ENCODE assay signal across 22 cellular contexts in the genomic region with DNA sequence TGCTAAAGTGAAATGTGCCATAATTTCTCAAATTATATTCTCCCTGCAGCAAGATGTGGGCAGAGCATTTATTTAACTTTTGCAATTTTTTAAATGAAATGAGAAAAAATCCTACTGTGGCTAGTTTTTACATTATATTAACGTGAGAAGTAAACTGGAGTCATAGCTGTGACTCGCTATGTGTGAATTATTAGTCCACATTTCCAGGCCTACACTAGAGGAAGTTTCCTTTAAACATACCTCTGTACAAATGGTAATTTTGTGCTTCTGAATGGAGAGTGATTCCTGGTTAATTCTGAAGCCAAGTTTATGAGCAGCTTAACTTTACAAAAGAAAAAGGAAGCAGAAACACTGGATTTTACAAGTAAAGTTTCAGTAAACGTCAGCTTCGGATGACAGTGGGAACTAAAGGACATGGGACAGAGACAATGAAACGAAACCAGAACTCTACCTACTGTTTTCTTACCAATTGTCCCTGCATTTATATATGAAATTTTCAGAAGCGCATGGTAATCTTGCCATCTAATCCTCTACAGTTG.
DNase-seq lines count a peak whose midpoint lies in the region; ATAC-seq and TF ChIP-seq lines count a peak whose summit lies in the region.
"Had no signal": no experiment of that assay in that cellular context is flagged by ENCODE, and none has a peak within 500 bp of the region (broad histone marks: within the 10 kb centered on the region; RNA-seq: fewer than 3 reads in every experiment).

No MANE protein-coding gene starts in this region.

- H3K4me3 ChIP-seq in fibroblast of villous mesenchyme (ENCODE audit: low read depth, low read length): peak overlapping the region; percentile 36
- H3K4me3 ChIP-seq: body of pancreas, prostate gland, skin epidermis had no signal

- H3K36me3 Mint-ChIP-seq in activated T-cell treated with anti-CD3 and anti-CD28 coated beads, Interleukin-2, amount 50 U/mL, for 72 hours (ENCODE audit: insufficient read depth in 2 of 2): no peaks in the 10 kb centered on the region
- H3K36me3 Mint-ChIP-seq in activated T-helper 1 cell treated with anti-CD3 and anti-CD28 coated beads, Interleukin-12 subunit alpha, Interleukin-12 subunit beta, Interleukin-2, Interleukin-4 antibody, amounts not matched to agents 30 ng/mL and 10 ng/mL and 1 ng/mL, durations not matched to agents 14 hours and 24 hours and 36 hours (ENCODE audit: low read depth): no peaks in the 10 kb centered on the region

- TF ChIP-seq CTCF in fibroblast of villous mesenchyme (IDR thresholded peaks at IDR 0.05; ENCODE audit: insufficient read depth, low read depth, low read length): no peak

- no peak for ATAC-seq in activated T-cell treated with anti-CD3 and anti-CD28 coated beads, Interleukin-2, amount 50 U/mL, for 72 hours (replicated peaks in 1 of 2)
- peak; percentile 41; the same call in 2 of the 3 replicates for ATAC-seq in SK-N-SH treated with all-trans-retinoic acid at 6 μM for 48 hours
- no peak for ATAC-seq in GM21367 (IDR thresholded peaks at IDR 0.05; ENCODE audit: unreplicated experiment)
- ATAC-seq: activated naive CD8-positive, alpha-beta T cell treated with anti-CD3 and anti-CD28 coated beads, Interleukin-2, amount 50 U/mL, for 24 hours; body of pancreas had no signal

- H3K4me3 Mint-ChIP-seq in activated T-cell treated with anti-CD3 and anti-CD28 coated beads, Interleukin-2, amount 50 U/mL, for 72 hours: peak overlapping the region; percentile 65 to 68
- H3K4me3 Mint-ChIP-seq in activated T-helper 1 cell treated with anti-CD3 and anti-CD28 coated beads, Interleukin-12 subunit alpha, Interleukin-12 subunit beta, Interleukin-2, Interleukin-4 antibody, amounts not matched to agents 30 ng/mL and 10 ng/mL and 1 ng/mL, durations not matched to agents 14 hours and 24 hours and 36 hours: no peak overlapping the region

- DNase-seq in activated T-cell treated with anti-CD3 and anti-CD28 coated beads, Interleukin-2, amount 50 U/mL, for 72 hours: no peak
- no peak for DNase-seq in activated T-cell treated with anti-CD3 and anti-CD28 coated beads, Interleukin-2, amount 50 U/mL, for 1 hour
- DNase-seq in fibroblast of villous mesenchyme (ENCODE audit: low read depth) (no peak), NCI-H1694 (lab: John Stamatoyannopoulos, UW) (no peak)
- no peak for DNase-seq in stimulated activated CD4-positive, alpha-beta T cell treated with anti-CD3 and anti-CD28 coated beads, Interleukin-2, amount 100 ng/mL, for 48 hours
- no peak for DNase-seq in activated T-helper 1 cell treated with anti-CD3 and anti-CD28 coated beads, Interleukin-12 subunit alpha, Interleukin-12 subunit beta, Interleukin-2, Interleukin-4 antibody, amounts not matched to agents 30 ng/mL and 10 ng/mL and 1 ng/mL, durations not matched to agents 14 hours and 24 hours and 36 hours (ENCODE audit: low spot score)
- DNase-seq: activated CD4-positive, alpha-beta T cell treated with anti-CD3 and anti-CD28 coated beads for 48 hours; activated naive CD8-positive, alpha-beta T cell treated with anti-CD3 and anti-CD28 coated beads, Interleukin-2, amount 50 U/mL, for 24 hours; body of pancreas; effector CD4-positive, alpha-beta T cell; mammary epithelial cell; NCI-H187; NCI-H774; SHP77; stimulated activated naive CD4-positive, alpha-beta T cell; T-helper 1 cell; testis had no signal

- H3K9me3 Mint-ChIP-seq in activated T-cell treated with anti-CD3 and anti-CD28 coated beads, Interleukin-2, amount 50 U/mL, for 72 hours: no peaks in the 10 kb centered on the region
- H3K9me3 Mint-ChIP-seq in activated T-helper 1 cell treated with anti-CD3 and anti-CD28 coated beads, Interleukin-12 subunit alpha, Interleukin-12 subunit beta, Interleukin-2, Interleukin-4 antibody, amounts not matched to agents 30 ng/mL and 10 ng/mL and 1 ng/mL, durations not matched to agents 14 hours and 24 hours and 36 hours: peaks cover 8% of the 10 kb centered on the region
- H3K9me3 Mint-ChIP-seq: activated naive CD8-positive, alpha-beta T cell treated with anti-CD3 and anti-CD28 coated beads, Interleukin-2, amount 50 U/mL, for 24 hours had no signal

- intact Hi-C loops in activated T-helper 1 cell treated with anti-CD3 and anti-CD28 coated beads, Interleukin-12 subunit alpha, Interleukin-12 subunit beta, Interleukin-2, Interleukin-4 antibody, amounts not matched to agents 30 ng/mL and 10 ng/mL and 1 ng/mL, durations not matched to agents 14 hours and 24 hours and 36 hours (cut with micrococcal nuclease): no loop called here

- H3K27ac Mint-ChIP-seq in activated T-cell treated with anti-CD3 and anti-CD28 coated beads, Interleukin-2, amount 50 U/mL, for 72 hours: no peak overlapping the region
- H3K27ac Mint-ChIP-seq in activated T-helper 1 cell treated with anti-CD3 and anti-CD28 coated beads, Interleukin-12 subunit alpha, Interleukin-12 subunit beta, Interleukin-2, Interleukin-4 antibody, amounts not matched to agents 30 ng/mL and 10 ng/mL and 1 ng/mL, durations not matched to agents 14 hours and 24 hours and 36 hours: no peak overlapping the region
- H3K27ac Mint-ChIP-seq: activated naive CD8-positive, alpha-beta T cell treated with anti-CD3 and anti-CD28 coated beads, Interleukin-2, amount 50 U/mL, for 24 hours; B cell had no signal

- peaks cover 27% of the 10 kb centered on the region for H3K4me1 Mint-ChIP-seq in activated T-cell treated with anti-CD3 and anti-CD28 coated beads, Interleukin-2, amount 50 U/mL, for 72 hours (ENCODE audit: low read depth)
- peaks cover 25% of the 10 kb centered on the region for H3K4me1 Mint-ChIP-seq in activated T-helper 1 cell treated with anti-CD3 and anti-CD28 coated beads, Interleukin-12 subunit alpha, Interleukin-12 subunit beta, Interleukin-2, Interleukin-4 antibody, amounts not matched to agents 30 ng/mL and 10 ng/mL and 1 ng/mL, durations not matched to agents 14 hours and 24 hours and 36 hours (ENCODE audit: low read depth)

- H3K27me3 Mint-ChIP-seq in activated T-cell treated with anti-CD3 and anti-CD28 coated beads, Interleukin-2, amount 50 U/mL, for 72 hours (ENCODE audit: low read depth): peaks cover 81% of the 10 kb centered on the region
- H3K27me3 Mint-ChIP-seq in activated T-helper 1 cell treated with anti-CD3 and anti-CD28 coated beads, Interleukin-12 subunit alpha, Interleukin-12 subunit beta, Interleukin-2, Interleukin-4 antibody, amounts not matched to agents 30 ng/mL and 10 ng/mL and 1 ng/mL, durations not matched to agents 14 hours and 24 hours and 36 hours (ENCODE audit: insufficient read depth): peaks cover 77% of the 10 kb centered on the region

TF ChIP-seq in SK-N-SH treated with all-trans-retinoic acid at 6 μM for 48 hours, 23 proteins besides CTCF, POLR2A, EP300 and RAD21:
- TF ChIP-seq SNAI2 (CRISPR knock-in tag; IDR thresholded peaks at IDR 0.05) (no peak), ZNF8 (CRISPR knock-in tag; IDR thresholded peaks at IDR 0.05) (no peak), GLIS3 (CRISPR knock-in tag; IDR thresholded peaks at IDR 0.05) (no peak), ZNF70 (CRISPR knock-in tag; IDR thresholded peaks at IDR 0.05) (no peak), ISL1 (CRISPR knock-in tag; IDR thresholded peaks at IDR 0.05) (no peak), OSR1 (CRISPR knock-in tag; IDR thresholded peaks at IDR 0.05) (no peak), RARB (CRISPR knock-in tag; IDR thresholded peaks at IDR 0.05) (no peak), CSDC2 (CRISPR knock-in tag; IDR thresholded peaks at IDR 0.05) (no peak)
- TF ChIP-seq, protein P1, sequence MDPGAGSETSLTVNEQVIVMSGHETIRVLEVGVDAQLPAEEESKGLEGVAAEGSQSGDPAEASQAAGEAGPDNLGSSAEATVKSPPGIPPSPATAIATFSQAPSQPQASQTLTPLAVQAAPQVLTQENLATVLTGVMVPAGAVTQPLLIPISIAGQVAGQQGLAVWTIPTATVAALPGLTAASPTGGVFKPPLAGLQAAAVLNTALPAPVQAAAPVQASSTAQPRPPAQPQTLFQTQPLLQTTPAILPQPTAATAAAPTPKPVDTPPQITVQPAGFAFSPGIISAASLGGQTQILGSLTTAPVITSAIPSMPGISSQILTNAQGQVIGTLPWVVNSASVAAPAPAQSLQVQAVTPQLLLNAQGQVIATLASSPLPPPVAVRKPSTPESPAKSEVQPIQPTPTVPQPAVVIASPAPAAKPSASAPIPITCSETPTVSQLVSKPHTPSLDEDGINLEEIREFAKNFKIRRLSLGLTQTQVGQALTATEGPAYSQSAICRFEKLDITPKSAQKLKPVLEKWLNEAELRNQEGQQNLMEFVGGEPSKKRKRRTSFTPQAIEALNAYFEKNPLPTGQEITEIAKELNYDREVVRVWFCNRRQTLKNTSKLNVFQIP (CRISPR knock-in tag; IDR thresholded peaks at IDR 0.05; ENCODE audit: borderline replicate concordance, low read depth): no peak
